1 cellular context compared by ENCODE assay signal in the genomic region with DNA sequence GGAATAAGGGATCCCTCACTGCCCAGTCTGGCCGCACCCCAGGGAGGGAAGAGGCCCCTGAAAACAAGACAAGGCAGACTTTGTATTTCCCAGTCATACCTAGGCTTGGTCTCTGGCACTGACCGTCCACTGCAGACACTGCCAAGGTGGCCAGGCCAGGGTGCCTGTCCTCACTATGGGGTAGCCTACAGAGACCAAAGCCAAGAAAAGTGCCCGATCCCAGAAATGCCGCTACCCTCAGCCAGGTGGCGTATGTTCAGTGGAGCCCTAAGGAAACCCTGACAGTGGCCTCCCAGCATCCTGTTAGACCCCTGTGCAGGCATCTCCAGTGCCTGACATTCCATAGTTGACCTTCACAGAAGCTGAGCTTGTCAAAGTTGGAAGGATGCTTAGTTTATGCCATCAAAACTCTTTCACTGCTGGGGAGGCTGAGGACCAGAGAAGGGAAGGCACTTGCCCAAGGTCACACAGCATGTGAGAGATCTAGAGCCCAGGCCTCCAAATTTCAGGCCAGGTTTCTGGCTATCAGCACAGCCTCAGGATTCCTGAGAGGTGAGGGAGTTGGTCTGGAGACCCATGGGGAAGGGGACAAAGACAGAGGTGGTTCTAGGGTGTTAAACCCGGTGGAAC.
TF ChIP-seq lines count a peak whose summit lies in the region.

No MANE protein-coding gene starts in this region.

TF ChIP-seq in K562, 482 proteins besides CTCF, POLR2A, EP300 and RAD21 (continued from another document and continues in another):
- TF ChIP-seq ZMIZ1 (IDR thresholded peaks at IDR 0.05; ENCODE audit: low read depth in 2 of 2, low read length in 2 of 2) (no peak), ZNF224 (CRISPR knock-in tag; IDR thresholded peaks at IDR 0.05) (no peak), HDAC2 (IDR thresholded peaks at IDR 0.05) (peak; percentile 92), BCOR (IDR thresholded peaks at IDR 0.05) (peak; percentile 97), GABPB2 (CRISPR knock-in tag; conservative IDR thresholded peaks at IDR 0.05) (no peak), TCFL5 (CRISPR knock-in tag; conservative IDR thresholded peaks at IDR 0.05) (no peak), CUX1 (CRISPR knock-in tag; IDR thresholded peaks at IDR 0.05) (no peak), ZNF639 (CRISPR knock-in tag; conservative IDR thresholded peaks at IDR 0.05 in 1 of 2, IDR thresholded peaks at IDR 0.05 in 1 of 2) (no peak), CBX3 (IDR thresholded peaks at IDR 0.05; ENCODE audit: borderline replicate concordance in 1 of 2, low read length in 2 of 2) (0 out of 3 replicates have a peak, but pooled peaks of 1 of the 2 experiments have one; percentile 27), TRIM24 (IDR thresholded peaks at IDR 0.05) (no peak), NFATC3 (IDR thresholded peaks at IDR 0.05) (no peak), NCOA4 (IDR thresholded peaks at IDR 0.05; ENCODE audit: partially characterized antibody) (no peak), ETV6 (IDR thresholded peaks at IDR 0.05; ENCODE audit: borderline replicate concordance in 1 of 2, low read depth in 2 of 2, low read length in 1 of 2) (no peak), ETV6 (CRISPR knock-in tag; IDR thresholded peaks at IDR 0.05; ENCODE audit: borderline replicate concordance) (no peak), ZNF184 (CRISPR knock-in tag; IDR thresholded peaks at IDR 0.05) (no peak), ZNF280B (CRISPR knock-in tag; IDR thresholded peaks at IDR 0.05) (no peak), ZNF717 (CRISPR knock-in tag; IDR thresholded peaks at IDR 0.05) (no peak), XRCC4 (IDR thresholded peaks at IDR 0.05; ENCODE audit: extremely low read depth, insufficient read depth, insufficient read length) (no peak), HDAC1 (IDR thresholded peaks at IDR 0.05) (no peak), THAP12 (CRISPR knock-in tag; IDR thresholded peaks at IDR 0.05) (no peak), BACH1 (tag; IDR thresholded peaks at IDR 0.05) (no peak), ATF3 (IDR thresholded peaks at IDR 0.05) (no peak), ATF3 (CRISPR knock-in tag; conservative IDR thresholded peaks at IDR 0.05) (no peak), CEBPB (tag; IDR thresholded peaks at IDR 0.05) (no peak), TFE3 (CRISPR knock-in tag; IDR thresholded peaks at IDR 0.05) (no peak), RBM17 (IDR thresholded peaks at IDR 0.05; ENCODE audit: borderline replicate concordance, low read depth, low read length) (no peak), PTBP1 (IDR thresholded peaks at IDR 0.05; ENCODE audit: low read depth, low read length) (peak; percentile 95), ADNP (tag; IDR thresholded peaks at IDR 0.05) (peak; percentile 61), KAT8 (IDR thresholded peaks at IDR 0.05; ENCODE audit: low read depth) (no peak), NELFE (IDR thresholded peaks at IDR 0.05; ENCODE audit: insufficient read depth, insufficient read length) (no peak), ELF2 (CRISPR knock-in tag; IDR thresholded peaks at IDR 0.05) (no peak), GMEB1 (CRISPR knock-in tag; IDR thresholded peaks at IDR 0.05) (no peak), ZBTB1 (CRISPR knock-in tag; IDR thresholded peaks at IDR 0.05; ENCODE audit: borderline replicate concordance, low read depth) (no peak)
- TF ChIP-seq, protein P1, sequence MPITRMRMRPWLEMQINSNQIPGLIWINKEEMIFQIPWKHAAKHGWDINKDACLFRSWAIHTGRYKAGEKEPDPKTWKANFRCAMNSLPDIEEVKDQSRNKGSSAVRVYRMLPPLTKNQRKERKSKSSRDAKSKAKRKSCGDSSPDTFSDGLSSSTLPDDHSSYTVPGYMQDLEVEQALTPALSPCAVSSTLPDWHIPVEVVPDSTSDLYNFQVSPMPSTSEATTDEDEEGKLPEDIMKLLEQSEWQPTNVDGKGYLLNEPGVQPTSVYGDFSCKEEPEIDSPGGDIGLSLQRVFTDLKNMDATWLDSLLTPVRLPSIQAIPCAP (CRISPR knock-in tag; IDR thresholded peaks at IDR 0.05; ENCODE audit: borderline replicate concordance): no peak
- TF ChIP-seq, protein P2, sequence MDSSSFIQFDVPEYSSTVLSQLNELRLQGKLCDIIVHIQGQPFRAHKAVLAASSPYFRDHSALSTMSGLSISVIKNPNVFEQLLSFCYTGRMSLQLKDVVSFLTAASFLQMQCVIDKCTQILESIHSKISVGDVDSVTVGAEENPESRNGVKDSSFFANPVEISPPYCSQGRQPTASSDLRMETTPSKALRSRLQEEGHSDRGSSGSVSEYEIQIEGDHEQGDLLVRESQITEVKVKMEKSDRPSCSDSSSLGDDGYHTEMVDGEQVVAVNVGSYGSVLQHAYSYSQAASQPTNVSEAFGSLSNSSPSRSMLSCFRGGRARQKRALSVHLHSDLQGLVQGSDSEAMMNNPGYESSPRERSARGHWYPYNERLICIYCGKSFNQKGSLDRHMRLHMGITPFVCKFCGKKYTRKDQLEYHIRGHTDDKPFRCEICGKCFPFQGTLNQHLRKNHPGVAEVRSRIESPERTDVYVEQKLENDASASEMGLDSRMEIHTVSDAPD (CRISPR knock-in tag; IDR thresholded peaks at IDR 0.05): no peak
